13 cellular contexts compared by ENCODE assay signal in the genomic region with DNA sequence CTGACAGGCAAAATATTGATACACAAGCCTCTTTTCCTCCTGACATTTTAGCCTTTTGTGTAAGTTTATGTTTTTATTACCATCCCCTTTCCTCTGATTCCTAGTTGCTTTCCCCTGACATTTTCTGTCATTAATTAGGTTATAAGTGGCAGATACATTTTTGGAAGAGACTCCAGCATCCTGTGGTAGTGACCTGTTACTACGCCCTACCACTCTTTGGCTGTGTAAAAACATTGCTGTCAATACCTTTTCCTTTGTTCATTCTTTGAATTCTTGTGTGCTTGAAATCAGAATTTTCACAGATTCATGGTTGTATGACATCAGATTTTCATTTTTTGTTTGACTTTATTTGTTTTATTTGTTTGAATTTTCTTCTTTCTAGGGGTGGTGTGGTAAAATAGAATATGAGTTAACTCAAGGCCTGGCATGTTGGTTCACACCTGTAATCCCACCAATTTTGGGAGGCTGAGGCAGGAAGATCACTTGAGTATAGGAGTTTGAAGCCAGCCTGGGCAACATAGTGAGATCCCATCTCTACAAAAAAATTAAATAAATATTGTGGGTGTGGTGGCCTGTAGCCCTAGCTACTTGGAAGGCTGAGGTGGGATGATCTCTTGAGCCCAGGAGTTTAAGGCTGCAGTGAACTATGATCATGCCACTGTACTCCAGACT. TPM values are rescaled to one million over a fixed set of nuclear protein-coding genes. Genes with fewer than 3 reads are reported as not detected.
DNase-seq lines count a peak whose midpoint lies in the region; ATAC-seq and TF ChIP-seq lines count a peak whose summit lies in the region.
"Had no signal": no experiment of that assay in that cellular context is flagged by ENCODE, and none has a peak within 500 bp of the region (broad histone marks: within the 10 kb centered on the region; RNA-seq: fewer than 3 reads in every experiment).

No MANE protein-coding gene starts in this region.

- no peak overlapping the region for H3K18ac ChIP-seq in mesendoderm (ENCODE audit: low read length)

- H3K27ac ChIP-seq in GM23248 = 0 out of 2 replicates have a peak overlapping the region, but pooled peaks have one; percentile 38
- H3K27ac ChIP-seq in mesendoderm (ENCODE audit: low read depth, low read length) = no peak overlapping the region
- H3K27ac ChIP-seq: gastrocnemius medialis, upper lobe of left lung had no signal

- H3K4me3 ChIP-seq in BJ (ENCODE audit: low read depth, low read length) (no peak overlapping the region), GM23248 (no peak overlapping the region), astrocyte of the spinal cord (ENCODE audit: low read depth, low read length) (no peak overlapping the region), mesendoderm (ENCODE audit: low read length) (no peak overlapping the region)
- H3K4me3 ChIP-seq: gastrocnemius medialis, upper lobe of left lung had no signal

- DNase-seq in BJ (ENCODE audit: low read depth) (no peak), GM23248 (peak; percentile 21), astrocyte of the spinal cord (ENCODE audit: low read depth, low spot score) (no peak), mesendoderm (peak; percentile 24), NCI-H82 treated with DMSO at 0.1 percent for 48 hours (lab: John Stamatoyannopoulos, UW; ENCODE audit: unreplicated experiment) (no peak), NCI-H128 (lab: John Stamatoyannopoulos, UW; ENCODE audit: unreplicated experiment) (no peak), NCI-H1105 treated with DMSO at 0.1 percent for 48 hours (lab: John Stamatoyannopoulos, UW) (no peak)
- DNase-seq: activated T-cell treated with anti-CD3 and anti-CD28 coated beads, Interleukin-2, amount 50 U/mL, for 1 hour; caudate nucleus; gastrocnemius medialis; NCI-H2081 had no signal

- peaks cover 100% of the 10 kb centered on the region for H3K79me2 ChIP-seq in GM23248 (ENCODE audit: insufficient read depth)
- peaks cover 24% of the 10 kb centered on the region for H3K79me2 ChIP-seq in mesendoderm (ENCODE audit: control insufficient read depth, insufficient read depth, low read length)

- TF ChIP-seq CTCF in BJ (IDR thresholded peaks at IDR 0.05; ENCODE audit: insufficient read depth, low read depth, low read length) (peak; percentile 24; the same call in 1 of the 2 replicates), astrocyte of the spinal cord (IDR thresholded peaks at IDR 0.05; ENCODE audit: low read depth, low read length) (peak; percentile 7)

- peaks cover 5% of the 10 kb centered on the region for H3K79me1 ChIP-seq in mesendoderm (ENCODE audit: low read length)

- H3K56ac ChIP-seq in mesendoderm (ENCODE audit: low read length) = no peak overlapping the region

- H3K23ac ChIP-seq in mesendoderm (ENCODE audit: low read length) = no peak overlapping the region

- H2BK15ac ChIP-seq in mesendoderm (replicated peaks; ENCODE audit: low read depth) = no peak overlapping the region

- H3F3A ChIP-seq in GM23248 (ENCODE audit: insufficient read depth) = no peaks in the 10 kb centered on the region; the same call in 1 of the 2 replicates

- peaks cover 16% of the 10 kb centered on the region for H4K20me1 ChIP-seq in GM23248 (ENCODE audit: insufficient read depth)

- no peak overlapping the region for H2AK5ac ChIP-seq in mesendoderm (ENCODE audit: low read length)

- H3K9me3 ChIP-seq in GM23248 (ENCODE audit: low read depth) = no peaks in the 10 kb centered on the region
- H3K9me3 ChIP-seq: gastrocnemius medialis, upper lobe of left lung had no signal

- no peak overlapping the region for H3K4ac ChIP-seq in mesendoderm (ENCODE audit: low read depth, low read length)

- H3K36me3 ChIP-seq in BJ (ENCODE audit: control insufficient read depth, insufficient read depth, low read length) (no peaks in the 10 kb centered on the region), GM23248 (ENCODE audit: low read depth) (no peaks in the 10 kb centered on the region), mesendoderm (ENCODE audit: control insufficient read depth, insufficient read depth, low read length) (no peaks in the 10 kb centered on the region)
- H3K36me3 ChIP-seq: gastrocnemius medialis had no signal

- no peak overlapping the region for H4K8ac ChIP-seq in mesendoderm (ENCODE audit: low read depth, low read length)

- in situ Hi-C loops in GM23248 (cut with MboI) (no loop called here), astrocyte of the spinal cord (cut with HindIII; ENCODE audit: low sequenced_read_pairs) (no loop called here)

- ATAC-seq in GM18868 (IDR thresholded peaks at IDR 0.05; ENCODE audit: unreplicated experiment) = no peak
- ATAC-seq: gastrocnemius medialis had no signal

- peaks cover 14% of the 10 kb centered on the region for H3K4me1 ChIP-seq in GM23248 (ENCODE audit: insufficient read depth)
- H3K4me1 ChIP-seq in mesendoderm (ENCODE audit: control insufficient read depth, low read depth, low read length) = no peaks in the 10 kb centered on the region

- H3K4me2 ChIP-seq in GM23248 (ENCODE audit: unreplicated experiment) (no peak overlapping the region), mesendoderm (ENCODE audit: low read length) (no peak overlapping the region)

- H2BK120ac ChIP-seq in mesendoderm (ENCODE audit: low read depth, low read length) = no peak overlapping the region

- no peaks in the 10 kb centered on the region for H3K9me2 ChIP-seq in GM23248 (ENCODE audit: insufficient read depth)

- H3K27me3 ChIP-seq in BJ (ENCODE audit: control insufficient read depth, insufficient read depth, low read length) (no peaks in the 10 kb centered on the region), GM23248 (replicated peaks; ENCODE audit: insufficient read depth) (no peaks in the 10 kb centered on the region), mesendoderm (ENCODE audit: insufficient read depth, low read length, poor library complexity) (no peaks in the 10 kb centered on the region)
- H3K27me3 ChIP-seq: gastrocnemius medialis, upper lobe of left lung had no signal

- no peak overlapping the region for H2AFZ ChIP-seq in GM23248

- CTCF ChIA-PET in BJ (lab: Yijun Ruan, JAX) = interaction anchor here (1.3 kb wide), 1 partner anchor 46 kb away, joined by 3 read pairs; no protein-coding TSS in a partner anchor

- POLR2A ChIA-PET in BJ (lab: Charles Lee) = no interaction called here

- H2BK5ac ChIP-seq in mesendoderm (ENCODE audit: low read length) = no peak overlapping the region

- 95 to 100% methylated on average over 1 of the region's 1 CpG for WGBS in GM23248 (ENCODE audit: low coverage in 1 of 2, low lambda C conversion rate in 2 of 2, missing lambda C conversion rate in 2 of 2), 2 experiments
- no CpG with 5 or more reads among the region's 1 CpG for WGBS in mesendoderm (ENCODE audit: extremely low coverage, insufficient coverage, low lambda C conversion rate)

- H4K5ac ChIP-seq in mesendoderm (ENCODE audit: low read length) = no peak overlapping the region

- H3K9ac ChIP-seq in GM23248 = no peak overlapping the region
- no peak overlapping the region for H3K9ac ChIP-seq in mesendoderm (ENCODE audit: low read length)

RNA-seq across cellular contexts. Expression of a gene that starts 43.4 kb away (rescaled TPM):
- polyA plus RNA-seq in BJ (2011; rRNA removed) = 18.3 and 25.1 TPM in 2 replicates
- 19.7 and 25.0 TPM in 2 replicates for polyA minus RNA-seq in BJ (2011; rRNA and poly(A)+ RNA removed)
- 15.9 and 18.9 TPM in 2 replicates for total RNA-seq in GM23248 (2014; rRNA removed; shearing (Covaris generic))
- 16.0 and 18.1 TPM in 2 replicates for polyA plus RNA-seq in GM23248 (2016; fragmentation: Nextera tagmentation; extraction: Ambion mirVana)
- 48.6 TPM for polyA plus RNA-seq in mesendoderm (2013, experiment 1 of 2)
- 48.4 TPM for polyA plus RNA-seq in mesendoderm (2013, experiment 2 of 2)

Comparison
In these comparisons a context has a peak if more than half of its experiments do, and no peak if none do; other contexts are left out.
1. DNase-seq: peak in GM23248 (single experiment) and mesendoderm (single experiment); none in BJ (single experiment), astrocyte of the spinal cord (single experiment), NCI-H82 treated with DMSO at 0.1 percent for 48 hours (single experiment), NCI-H128 (single experiment) and NCI-H1105 treated with DMSO at 0.1 percent for 48 hours (single experiment).